ENCODE assay signal across 1 cellular context in genomic region chr16:56708821-56709685, GRCh38.
TF ChIP-seq lines count a peak whose summit lies in the region.

No MANE protein-coding gene starts in this region.

TF ChIP-seq in GM23338, 12 proteins besides CTCF, POLR2A, EP300 and RAD21 (continued from another document):
- no peak for TF ChIP-seq ETS1 (IDR thresholded peaks at IDR 0.05)
- TF ChIP-seq EZH2phosphoT487 (IDR thresholded peaks at IDR 0.05; ENCODE audit: unreplicated experiment), result no peak
- TF ChIP-seq NANOG (IDR thresholded peaks at IDR 0.05; ENCODE audit: borderline replicate concordance), result no peak
- no peak for TF ChIP-seq EZH2 (IDR thresholded peaks at IDR 0.05; ENCODE audit: low read depth, unreplicated experiment)
- no peak for TF ChIP-seq CREB1 (CRISPR knock-in tag; IDR thresholded peaks at IDR 0.05; ENCODE audit: low read depth)
- TF ChIP-seq ZNF462 (CRISPR knock-in tag; IDR thresholded peaks at IDR 0.05), result no peak
- no peak for TF ChIP-seq STAT1 (IDR thresholded peaks at IDR 0.05; ENCODE audit: unreplicated experiment)
- no peak for TF ChIP-seq ZNF331 (CRISPR knock-in tag; IDR thresholded peaks at IDR 0.05; ENCODE audit: low read depth)
- no peak for TF ChIP-seq ZNF114 (CRISPR knock-in tag; IDR thresholded peaks at IDR 0.05)
- no peak for TF ChIP-seq JUNB (IDR thresholded peaks at IDR 0.05; ENCODE audit: unreplicated experiment)
- TF ChIP-seq REST (IDR thresholded peaks at IDR 0.05; ENCODE audit: unreplicated experiment), result no peak
